ENCODE assay signal across 20 cellular contexts in the genomic region with DNA sequence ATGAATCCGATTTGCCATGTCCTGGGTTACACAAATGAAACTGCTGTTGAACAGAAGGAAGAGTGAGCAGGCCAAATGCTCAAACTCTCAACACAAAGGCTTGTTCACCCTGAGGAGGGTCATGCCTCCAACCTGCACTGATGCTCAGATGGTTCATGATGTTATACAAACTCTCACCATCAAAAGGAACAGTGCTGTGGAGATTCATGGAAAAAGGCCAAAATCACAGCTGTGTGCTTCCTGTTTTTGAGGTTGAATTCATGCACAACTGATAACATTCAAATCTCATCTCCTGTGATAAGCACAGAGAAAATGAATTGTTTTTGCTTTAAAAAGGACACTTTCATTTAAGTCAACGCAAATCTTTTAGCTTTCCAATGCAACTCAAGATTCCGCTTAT. TPM values are rescaled to one million over a fixed set of nuclear protein-coding genes. Genes with fewer than 3 reads are reported as not detected.
DNase-seq lines count a peak whose midpoint lies in the region; ATAC-seq and TF ChIP-seq lines count a peak whose summit lies in the region.
"Had no signal": no experiment of that assay in that cellular context is flagged by ENCODE, and none has a peak within 500 bp of the region (broad histone marks: within the 10 kb centered on the region; RNA-seq: fewer than 3 reads in every experiment).

No MANE protein-coding gene starts in this region.

- no peaks in the 10 kb centered on the region for H3K27me3 Mint-ChIP-seq in brain
- H3K27me3 Mint-ChIP-seq in naive thymus-derived CD4-positive, alpha-beta T cell = no peaks in the 10 kb centered on the region

- CTCF ChIA-PET in naive thymus-derived CD4-positive, alpha-beta T cell (lab: Charles Lee) = no interaction called here

- no peak overlapping the region for H3K27ac ChIP-seq in naive thymus-derived CD4-positive, alpha-beta T cell (ENCODE audit: low read depth, low read length)
- H3K27ac ChIP-seq: A549, esophagus muscularis mucosa, prostate gland, WERI-Rb-1 had no signal

- no peaks in the 10 kb centered on the region for H3K4me1 ChIP-seq in naive thymus-derived CD4-positive, alpha-beta T cell (ENCODE audit: control insufficient read depth in 2 of 2, insufficient read depth in 2 of 2, low read length in 2 of 2)
- H3K4me1 ChIP-seq: A549, prostate gland had no signal

- TF ChIP-seq CTCF in brain (conservative IDR thresholded peaks at IDR 0.05) = no peak

- peaks cover 31% of the 10 kb centered on the region for H3K4me1 Mint-ChIP-seq in brain
- peaks cover 7 to 29% (median 22%) of the 10 kb centered on the region in 7 donors for H3K4me1 Mint-ChIP-seq in naive thymus-derived CD4-positive, alpha-beta T cell

- H3K9me3 ChIP-seq in naive thymus-derived CD4-positive, alpha-beta T cell (ENCODE audit: control insufficient read depth in 2 of 3, low read length in 3 of 3) = no peaks in the 10 kb centered on the region
- H3K9me3 ChIP-seq: A549, esophagus muscularis mucosa, prostate gland, upper lobe of left lung had no signal

- POLR2A ChIA-PET in naive thymus-derived CD4-positive, alpha-beta T cell (lab: Charles Lee) = interaction anchor here (0.7 kb wide), 1 partner anchor 266 kb away, joined by 3 read pairs; no protein-coding TSS in a partner anchor

- peak overlapping the region; percentile 15 to 95 (median 64) for H3K27ac Mint-ChIP-seq in brain
- H3K27ac Mint-ChIP-seq in naive thymus-derived CD4-positive, alpha-beta T cell = peak overlapping the region in 8 of 9 donors; percentile 46 to 88 (median 74)
- H3K27ac Mint-ChIP-seq: activated naive CD4-positive, alpha-beta T cell treated with anti-CD3 and anti-CD28 coated beads, Interleukin-2, amount 50 U/mL, for 72 hours had no signal

- no peaks in the 10 kb centered on the region for H3K36me3 ChIP-seq in naive thymus-derived CD4-positive, alpha-beta T cell (ENCODE audit: control insufficient read depth in 2 of 3, insufficient read depth in 3 of 3, low read length in 3 of 3)
- H3K36me3 ChIP-seq: esophagus muscularis mucosa, prostate gland, upper lobe of left lung had no signal

- intact Hi-C loops in naive thymus-derived CD4-positive, alpha-beta T cell (cut with micrococcal nuclease) = no loop called here

- DNase-seq in NCI-H146 (lab: John Stamatoyannopoulos, UW) (peak; percentile 32), NCI-H146 treated with DMSO at 0.1 percent for 48 hours (lab: John Stamatoyannopoulos, UW; ENCODE audit: unreplicated experiment) (no peak), M059J (ENCODE audit: low read depth) (peak; percentile 33), GOT3 (lab: John Stamatoyannopoulos, UW) (no peak), mesenteric fat pad (ENCODE audit: low spot score) (no peak)
- DNase-seq in naive thymus-derived CD4-positive, alpha-beta T cell = peak in 6 of 9 donors; percentile 9 to 55 (median 39)
- DNase-seq in activated effector memory CD4-positive, alpha-beta T cell treated with Interleukin-2 at 50 U/mL for 16 hours = no peak
- DNase-seq: DMS53; MV-4-11; NCI-H524; SHP77; stimulated activated CD4-positive, alpha-beta T cell treated with anti-CD3 and anti-CD28 coated beads, Interleukin-1b, Interleukin-23, amount 100 ng/mL, for 48 hours; upper lobe of left lung; WERI-Rb-1 had no signal

- no peak overlapping the region for H3K4me3 ChIP-seq in naive thymus-derived CD4-positive, alpha-beta T cell (ENCODE audit: low read length)
- H3K4me3 ChIP-seq: A549, esophagus muscularis mucosa, prostate gland, upper lobe of left lung had no signal

- H3K36me3 Mint-ChIP-seq in brain = peaks cover 8% of the 10 kb centered on the region
- H3K36me3 Mint-ChIP-seq in naive thymus-derived CD4-positive, alpha-beta T cell = peaks cover 4 to 69% (median 62%) of the 10 kb centered on the region in 5 donors

- H3K27me3 ChIP-seq in naive thymus-derived CD4-positive, alpha-beta T cell (ENCODE audit: control insufficient read depth in 2 of 2, insufficient read depth in 2 of 2, low read length in 2 of 2) = no peaks in the 10 kb centered on the region
- H3K27me3 ChIP-seq: esophagus muscularis mucosa, upper lobe of left lung had no signal

- peak; percentile 46 for ATAC-seq in naive thymus-derived CD4-positive, alpha-beta T cell
- ATAC-seq: A549; activated naive CD4-positive, alpha-beta T cell treated with anti-CD3 and anti-CD28 coated beads, Interleukin-2, amount 50 U/mL, for 72 hours had no signal

- H3K4me3 Mint-ChIP-seq in brain = peak overlapping the region in 1 of 5 experiments; percentile 26
- H3K4me3 Mint-ChIP-seq in naive thymus-derived CD4-positive, alpha-beta T cell = peak overlapping the region in 9 of 10 donors; percentile 0 to 62 (median 57)

- H3K9me3 Mint-ChIP-seq in brain = peaks cover 2 to 23% (median 3%) of the 10 kb centered on the region in 5 experiments
- peaks cover 0 to 18% (median 5%) of the 10 kb centered on the region in 11 donors for H3K9me3 Mint-ChIP-seq in naive thymus-derived CD4-positive, alpha-beta T cell
- H3K9me3 Mint-ChIP-seq: activated naive CD4-positive, alpha-beta T cell treated with anti-CD3 and anti-CD28 coated beads, Interleukin-2, amount 50 U/mL, for 72 hours had no signal

RNA-seq across cellular contexts. Expression of a gene that starts 22.1 kb away (rescaled TPM):
- 0.52 and 0.71 TPM in 2 replicates for total RNA-seq in M059J (2014; rRNA removed; shearing (Covaris generic))
- not detected for polyA plus RNA-seq in brain (ENCODE audit: insufficient read depth, low read depth, low replicate concordance)
- 10 to 100 TPM; 12.9 to 45.5 (median 39.9) TPM for total RNA-seq in naive thymus-derived CD4-positive, alpha-beta T cell
- 1 to 10 TPM; 3.1 to 4.9 TPM for polyA plus RNA-seq in naive thymus-derived CD4-positive, alpha-beta T cell
- total RNA-seq in mesenteric fat pad = 12.0 TPM
- total RNA-seq: H4 had no signal

Comparison
In these comparisons a context has a peak if more than half of its experiments do, and no peak if none do; other contexts are left out.
1. DNase-seq: peak in NCI-H146 (single experiment), M059J (single experiment) and naive thymus-derived CD4-positive, alpha-beta T cell (6 of 9); none in NCI-H146 treated with DMSO at 0.1 percent for 48 hours (single experiment), activated effector memory CD4-positive, alpha-beta T cell treated with Interleukin-2 at 50 U/mL for 16 hours (single experiment), GOT3 (single experiment) and mesenteric fat pad (single experiment).